ENCODE assay signal across 1 cellular context in genomic region chr1:232965124-232965911, GRCh38.
TF ChIP-seq lines count a peak whose summit lies in the region.

No MANE protein-coding gene starts in this region.

TF ChIP-seq in HepG2, 621 proteins besides CTCF, POLR2A, EP300 and RAD21 (continued from another document):
- TF ChIP-seq ZFP36 (IDR thresholded peaks at IDR 0.05; ENCODE audit: borderline replicate concordance, low read depth, low read length, partially characterized antibody) (no peak), ATRX (CRISPR knock-in tag; IDR thresholded peaks at IDR 0.05; ENCODE audit: borderline replicate concordance) (no peak), ZNF513 (CRISPR knock-in tag; conservative IDR thresholded peaks at IDR 0.05) (no peak), FOXO4 (CRISPR knock-in tag; conservative IDR thresholded peaks at IDR 0.05) (no peak), SP140L (CRISPR knock-in tag; IDR thresholded peaks at IDR 0.05; ENCODE audit: borderline replicate concordance) (no peak), ZEB1 (IDR thresholded peaks at IDR 0.05; ENCODE audit: insufficient replicate concordance, low read depth) (no peak), ZNF672 (CRISPR knock-in tag; IDR thresholded peaks at IDR 0.05) (no peak), ZFP90 (CRISPR knock-in tag; IDR thresholded peaks at IDR 0.05; ENCODE audit: borderline replicate concordance) (no peak), TFE3 (CRISPR knock-in tag; IDR thresholded peaks at IDR 0.05) (no peak)
